16 cellular contexts compared by ENCODE assay signal in genomic region chr2:237574894-237575868, GRCh38. TPM values are rescaled to one million over a fixed set of nuclear protein-coding genes. Genes with fewer than 3 reads are reported as not detected.
A peak's percentile ranks its signal among the peaks of the same experiment; 100 is the strongest.
DNase-seq lines count a peak whose midpoint lies in the region; ATAC-seq, FAIRE-seq and TF ChIP-seq lines count a peak whose summit lies in the region.
"Had no signal": no experiment of that assay in that cellular context is flagged by ENCODE, and none has a peak within 500 bp of the region (broad histone marks: within the 10 kb centered on the region; RNA-seq: fewer than 3 reads in every experiment).

No MANE protein-coding gene starts in this region.

- no peak overlapping the region for H3K27ac ChIP-seq in colonic mucosa
- H3K27ac ChIP-seq in small intestine (ENCODE audit: low read depth in 1 of 2, low read length in 1 of 2), result no peak overlapping the region
- H3K27ac ChIP-seq: parathyroid adenoma had no signal

- H3K9me3 ChIP-seq in colonic mucosa, result no peaks in the 10 kb centered on the region
- no peaks in the 10 kb centered on the region for H3K9me3 ChIP-seq in small intestine (ENCODE audit: control insufficient read depth, low read depth)

- FAIRE-seq in small intestine (lab: Jason Lieb, UNC), result no peak

- DNase-seq in HT1080 (ENCODE audit: low read depth) (peak; percentile 27), colonic mucosa (peak; percentile 57), left colon (peak in 1 of 2 donors; percentile 54), small intestine (peak; percentile 37), middle frontal gyrus (ENCODE audit: extremely low spot score, low spot score) (no peak), NCI-H524 treated with DMSO at 0.1 percent for 48 hours (lab: John Stamatoyannopoulos, UW) (no peak)
- no peak for DNase-seq in stimulated activated naive CD8-positive, alpha-beta T cell treated with anti-CD3 and anti-CD28 coated beads, Interleukin-15, Interleukin-2, amounts not matched to agents 100 U/mL and 50 U/mL, for 24 hours
- DNase-seq: activated CD4-positive, alpha-beta memory T cell treated with anti-CD3 and anti-CD28 coated beads, Interleukin-2, amount 10 ng/mL, durations not matched to agents 7 days and 5 days; head of caudate nucleus; NCI-H1436; NCI-H526 treated with DMSO at 0.1 percent for 48 hours; SHP77 treated with DMSO at 0.1 percent for 48 hours; stimulated activated CD4-positive, alpha-beta T cell treated with anti-CD3 and anti-CD28 coated beads, Interleukin-2, amount 100 ng/mL, for 24 hours; T1000 had no signal

- H3K4me1 ChIP-seq in colonic mucosa (no peaks in the 10 kb centered on the region), small intestine (ENCODE audit: control insufficient read depth in 2 of 2, insufficient read depth in 1 of 2, low read depth in 1 of 2, low read length in 1 of 2) (no peaks in the 10 kb centered on the region)

- H3K27me3 ChIP-seq in colonic mucosa, result no peaks in the 10 kb centered on the region
- H3K27me3 ChIP-seq in small intestine (ENCODE audit: control insufficient read depth in 2 of 2, insufficient read depth in 2 of 2, low read length in 2 of 2), result no peaks in the 10 kb centered on the region

- ATAC-seq in left colon (peak; percentile 65), HG03039 (IDR thresholded peaks at IDR 0.05; ENCODE audit: unreplicated experiment) (no peak)
- no peak for ATAC-seq in stimulated activated naive CD8-positive, alpha-beta T cell treated with anti-CD3 and anti-CD28 coated beads, Interleukin-15, Interleukin-2, amounts not matched to agents 100 U/mL and 50 U/mL, for 24 hours

- no peaks in the 10 kb centered on the region for H3K36me3 ChIP-seq in colonic mucosa
- H3K36me3 ChIP-seq in small intestine (ENCODE audit: control insufficient read depth in 2 of 2, insufficient read depth in 2 of 2, low read length in 2 of 2), result peaks cover 0 to 5% of the 10 kb centered on the region in 2 donors

- no peak overlapping the region for H3K9ac ChIP-seq in colonic mucosa (ENCODE audit: low read depth in 2 of 2, low read length in 2 of 2)
- H3K9ac ChIP-seq: parathyroid adenoma had no signal

- 64 to 69% (median 65%) methylated on average over 23 to 25 of the region's 25 CpGs for WGBS in small intestine, 3 donors

- TF ChIP-seq CTCF in colonic mucosa (IDR thresholded peaks at IDR 0.05), result no peak

- intact Hi-C loops in colonic mucosa (cut with DNase I) (loop anchor here (10.0 kb wide), 2 partner anchors 420 to 450 kb away; no protein-coding TSS in a partner anchor), left colon (cut with DNase I, micrococcal nuclease) (loop anchor here in 1 of 2 donors (5.0 kb wide), 1 partner anchor 63 kb away; no protein-coding TSS in a partner anchor)

- H3K4me3 ChIP-seq in colonic mucosa (no peak overlapping the region), small intestine (ENCODE audit: low read depth in 1 of 2, low read length in 2 of 2) (no peak overlapping the region)

RNA-seq across cellular contexts. Expression of gene PRLH, which starts 8.8 kb away (rescaled TPM):
- not detected in 2 replicates for total RNA-seq in HT1080 (2014; rRNA removed; shearing (Covaris generic))
- not detected in 2 replicates for polyA plus RNA-seq in HT1080 (2015; cell fraction: cytosol; rRNA removed)
- polyA plus RNA-seq in HT1080 (2015; cell fraction: nucleus; rRNA removed), result not detected in 2 replicates
- total RNA-seq in colonic mucosa (not detected), left colon (not detected)
- polyA plus RNA-seq in small intestine, result not detected
- total RNA-seq: activated CD4-positive, alpha-beta memory T cell treated with anti-CD3 and anti-CD28 coated beads, Interleukin-2, amount 10 ng/mL, durations not matched to agents 7 days and 5 days had no signal

RNA-seq across cellular contexts. Expression of gene RAB17, which starts 15.4 kb away (rescaled TPM):
- total RNA-seq in HT1080 (2014; rRNA removed; shearing (Covaris generic)), result 0.43 TPM in 1 of 2 replicates, not detected in the other
- polyA plus RNA-seq in HT1080 (2015; cell fraction: cytosol; rRNA removed), result 0.25 and 0.33 TPM in 2 replicates
- 0.19 and 0.77 TPM in 2 replicates for polyA plus RNA-seq in HT1080 (2015; cell fraction: nucleus; rRNA removed)
- 10 to 100 TPM; 32.5 to 34.7 TPM for total RNA-seq in colonic mucosa
- 10 to 100 TPM; 51.3 to 59.2 TPM for total RNA-seq in left colon
- polyA plus RNA-seq in small intestine, result 100 to 1,000 TPM in 2 of 3 donors, 10 to 100 TPM in 1; 52.8 to 613 (median 533) TPM
- total RNA-seq: activated CD4-positive, alpha-beta memory T cell treated with anti-CD3 and anti-CD28 coated beads, Interleukin-2, amount 10 ng/mL, durations not matched to agents 7 days and 5 days had no signal

RNA-seq across cellular contexts. Expression of gene LRRFIP1, which starts 52.2 kb away (rescaled TPM):
- 60.7 and 76.9 TPM in 2 replicates for total RNA-seq in HT1080 (2014; rRNA removed; shearing (Covaris generic))
- 67.9 and 69.9 TPM in 2 replicates for polyA plus RNA-seq in HT1080 (2015; cell fraction: cytosol; rRNA removed)
- 87.1 and 105 TPM in 2 replicates for polyA plus RNA-seq in HT1080 (2015; cell fraction: nucleus; rRNA removed)
- total RNA-seq in colonic mucosa, result 100 to 1,000 TPM; 114 to 133 TPM
- total RNA-seq in left colon, result 100 to 1,000 TPM; 121 to 123 TPM
- polyA plus RNA-seq in small intestine, result 10 to 100 TPM; 46.0 to 76.7 (median 53.0) TPM

Comparison
In these comparisons a context has a peak if more than half of its experiments do, and no peak if none do; other contexts are left out.
1. DNase-seq: peak in HT1080 (single experiment), colonic mucosa (single experiment) and small intestine (single experiment); none in stimulated activated naive CD8-positive, alpha-beta T cell treated with anti-CD3 and anti-CD28 coated beads, Interleukin-15, Interleukin-2, amounts not matched to agents 100 U/mL and 50 U/mL, for 24 hours (single experiment), middle frontal gyrus (single experiment) and NCI-H524 treated with DMSO at 0.1 percent for 48 hours (single experiment).
2. RNA of gene RAB17, which starts 15.4 kb away (total RNA-seq): 51.3 to 59.2 TPM in left colon and 32.5 to 34.7 TPM in colonic mucosa; 0.43 TPM in HT1080; every median in the first group is over 10 times any median in the second.